Comparison of ENCODE assay signal across 24 cellular contexts in the genomic region with DNA sequence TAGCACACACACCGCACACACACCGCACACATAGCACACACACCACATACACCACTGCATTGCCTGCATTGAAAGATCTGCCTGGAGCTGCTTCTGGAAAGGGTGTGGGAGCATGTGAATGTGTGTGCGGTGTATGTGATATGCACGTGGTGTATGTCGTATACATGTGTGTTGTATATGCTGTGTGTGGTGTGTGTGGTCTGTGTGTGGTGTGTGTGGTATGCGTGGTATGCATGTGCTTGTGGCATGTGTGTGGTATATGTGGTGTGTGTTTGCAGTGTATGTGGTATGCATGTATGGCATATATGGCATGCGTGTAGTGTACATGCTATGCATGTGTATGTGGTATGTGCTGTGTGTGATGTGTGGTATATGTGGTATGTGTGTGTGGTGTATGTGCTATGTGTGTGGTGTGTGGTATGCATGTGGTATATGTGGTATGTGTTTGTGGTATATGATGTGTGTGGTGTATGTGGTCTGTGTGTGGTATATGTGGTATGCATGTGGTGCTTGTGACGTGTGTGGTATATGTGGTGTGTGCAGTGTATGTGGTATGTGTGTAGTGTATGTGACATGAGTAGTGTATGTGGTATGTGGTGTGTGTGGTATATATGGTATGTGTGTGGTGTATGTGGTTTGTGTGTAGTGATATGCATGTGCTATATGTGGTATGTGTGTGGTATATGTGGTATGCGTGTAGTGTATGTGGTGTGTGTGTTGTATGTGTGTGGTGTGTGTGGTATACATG.
DNase-seq lines count a peak whose midpoint lies in the region; ATAC-seq and TF ChIP-seq lines count a peak whose summit lies in the region.
"Had no signal": no experiment of that assay in that cellular context is flagged by ENCODE, and none has a peak within 500 bp of the region (broad histone marks: within the 10 kb centered on the region; RNA-seq: fewer than 3 reads in every experiment).

No MANE protein-coding gene starts in this region.

- H3K36me3 ChIP-seq in right atrium auricular region = no peaks in the 10 kb centered on the region
- H3K36me3 ChIP-seq in iPS DF 6.9 (ENCODE audit: control insufficient read depth, insufficient read depth, low read length) = no peaks in the 10 kb centered on the region
- H3K36me3 ChIP-seq: SJSA1 had no signal

- H3K27ac Mint-ChIP-seq in WTC11 (no peak overlapping the region), glutamatergic neuron (ENCODE audit: unreplicated experiment) (no peak overlapping the region)

- DNase-seq in right atrium auricular region (ENCODE audit: low spot score) = peak; percentile 38
- DNase-seq in left ventricle myocardium superior = no peak
- no peak for DNase-seq in WTC11 (ENCODE audit: low spot score)
- DNase-seq in iPS DF 6.9 (ENCODE audit: low read depth, low spot score) = no peak
- no peak for DNase-seq in glutamatergic neuron
- DNase-seq in NCI-H2227 treated with DMSO at 0.1 percent for 48 hours (lab: John Stamatoyannopoulos, UW) = no peak
- DNase-seq: 8988T; AML-193; C1 segment of cervical spinal cord; Calu3; CD8-positive, alpha-beta memory T cell; DMS153; GOT3; KG1; NCI-H1105 treated with DMSO at 0.1 percent for 48 hours; NCI-H1694; NCI-H2081 treated with DMSO at 0.1 percent for 48 hours; NCI-H2171 treated with DMSO at 0.1 percent for 48 hours; NCI-H446; NCI-H526 had no signal

- H3K9me3 ChIP-seq in right atrium auricular region (no peaks in the 10 kb centered on the region), iPS DF 6.9 (ENCODE audit: control insufficient read depth, insufficient read depth, low read length) (no peaks in the 10 kb centered on the region)
- H3K9me3 ChIP-seq: SJSA1 had no signal

- H3K4me1 Mint-ChIP-seq in WTC11 (peaks cover 21% of the 10 kb centered on the region), glutamatergic neuron (ENCODE audit: low read depth, unreplicated experiment) (peaks cover 3% of the 10 kb centered on the region)
- H3K4me1 Mint-ChIP-seq: CD8-positive, alpha-beta memory T cell had no signal

- TF ChIP-seq CTCF in right atrium auricular region (IDR thresholded peaks at IDR 0.05) = no peak
- no peak for TF ChIP-seq CTCF in WTC11 (IDR thresholded peaks at IDR 0.05)
- TF ChIP-seq CTCF in glutamatergic neuron (IDR thresholded peaks at IDR 0.05; ENCODE audit: partially characterized antibody, unreplicated experiment) = no peak

- H3K9me3 Mint-ChIP-seq in WTC11 (no peaks in the 10 kb centered on the region; the same call in 1 of the 2 replicates), glutamatergic neuron (ENCODE audit: unreplicated experiment) (peaks cover 3% of the 10 kb centered on the region)
- H3K9me3 Mint-ChIP-seq: CD8-positive, alpha-beta memory T cell had no signal

- H3K4me1 ChIP-seq in right atrium auricular region = no peaks in the 10 kb centered on the region
- no peaks in the 10 kb centered on the region for H3K4me1 ChIP-seq in iPS DF 6.9 (ENCODE audit: control insufficient read depth, insufficient read depth, low read length)
- H3K4me1 ChIP-seq: SJSA1 had no signal

- 100% methylated on average over 1 of the region's 9 CpGs for WGBS in iPS DF 6.9 (ENCODE audit: insufficient coverage, insufficient read length)

- intact Hi-C loops in left ventricle myocardium superior (cut with micrococcal nuclease) = no loop called here

- H3K36me3 Mint-ChIP-seq in WTC11 (peaks cover 5% of the 10 kb centered on the region), glutamatergic neuron (ENCODE audit: unreplicated experiment) (peaks cover 4% of the 10 kb centered on the region)
- H3K36me3 Mint-ChIP-seq: CD8-positive, alpha-beta memory T cell had no signal

- POLR2A ChIA-PET in WTC11 (lab: Charles Lee) = no interaction called here

- H3K4me3 Mint-ChIP-seq in WTC11 (no peak overlapping the region), glutamatergic neuron (ENCODE audit: unreplicated experiment) (no peak overlapping the region)
- H3K4me3 Mint-ChIP-seq: CD8-positive, alpha-beta memory T cell had no signal

- no peak overlapping the region for H3K27ac ChIP-seq in right atrium auricular region
- H3K27ac ChIP-seq in iPS DF 6.9 (ENCODE audit: low read length) = peak overlapping the region; percentile 6
- H3K27ac ChIP-seq in temporal lobe (ENCODE audit: low read depth, low read length) = peak overlapping the region; percentile 2
- H3K27ac ChIP-seq: SJSA1 had no signal

- H3K4me3 ChIP-seq in right atrium auricular region (no peak overlapping the region), iPS DF 6.9 (ENCODE audit: low read length) (no peak overlapping the region)
- H3K4me3 ChIP-seq: SJSA1 had no signal

- CTCF ChIA-PET in WTC11 (lab: Charles Lee) = no interaction called here

- H3K27me3 ChIP-seq in right atrium auricular region (no peaks in the 10 kb centered on the region), iPS DF 6.9 (ENCODE audit: control insufficient read depth, insufficient read depth, low read length) (no peaks in the 10 kb centered on the region)

- ATAC-seq in left ventricle myocardium superior (no peak), WTC11 (no peak), SK-N-SH treated with all-trans-retinoic acid at 6 μM for 48 hours (no peak)
- ATAC-seq: Right ventricle myocardium inferior had no signal

- H3K27me3 Mint-ChIP-seq in WTC11 (ENCODE audit: low read depth) (no peaks in the 10 kb centered on the region), glutamatergic neuron (ENCODE audit: unreplicated experiment) (peaks cover 5% of the 10 kb centered on the region)

TF ChIP-seq in WTC11, 78 proteins besides CTCF, POLR2A, EP300 and RAD21 (continues in another document):
- TF ChIP-seq, protein P1, sequence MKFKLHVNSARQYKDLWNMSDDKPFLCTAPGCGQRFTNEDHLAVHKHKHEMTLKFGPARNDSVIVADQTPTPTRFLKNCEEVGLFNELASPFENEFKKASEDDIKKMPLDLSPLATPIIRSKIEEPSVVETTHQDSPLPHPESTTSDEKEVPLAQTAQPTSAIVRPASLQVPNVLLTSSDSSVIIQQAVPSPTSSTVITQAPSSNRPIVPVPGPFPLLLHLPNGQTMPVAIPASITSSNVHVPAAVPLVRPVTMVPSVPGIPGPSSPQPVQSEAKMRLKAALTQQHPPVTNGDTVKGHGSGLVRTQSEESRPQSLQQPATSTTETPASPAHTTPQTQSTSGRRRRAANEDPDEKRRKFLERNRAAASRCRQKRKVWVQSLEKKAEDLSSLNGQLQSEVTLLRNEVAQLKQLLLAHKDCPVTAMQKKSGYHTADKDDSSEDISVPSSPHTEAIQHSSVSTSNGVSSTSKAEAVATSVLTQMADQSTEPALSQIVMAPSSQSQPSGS (CRISPR knock-in tag; IDR thresholded peaks at IDR 0.05; ENCODE audit: borderline replicate concordance, low read depth) = no peak
- TF ChIP-seq CREB1 (CRISPR knock-in tag; IDR thresholded peaks at IDR 0.05) (0 out of 2 replicates have a peak, but pooled peaks have one; percentile 32), ZNF138 (CRISPR knock-in tag; conservative IDR thresholded peaks at IDR 0.05) (no peak), ZNF121 (CRISPR knock-in tag; IDR thresholded peaks at IDR 0.05) (no peak), GRHL2 (CRISPR knock-in tag; IDR thresholded peaks at IDR 0.05; ENCODE audit: insufficient replicate concordance, severe bottlenecking) (no peak)

TF ChIP-seq in SK-N-SH treated with all-trans-retinoic acid at 6 μM for 48 hours, 23 proteins besides CTCF, POLR2A, EP300 and RAD21:
- TF ChIP-seq, protein P2, sequence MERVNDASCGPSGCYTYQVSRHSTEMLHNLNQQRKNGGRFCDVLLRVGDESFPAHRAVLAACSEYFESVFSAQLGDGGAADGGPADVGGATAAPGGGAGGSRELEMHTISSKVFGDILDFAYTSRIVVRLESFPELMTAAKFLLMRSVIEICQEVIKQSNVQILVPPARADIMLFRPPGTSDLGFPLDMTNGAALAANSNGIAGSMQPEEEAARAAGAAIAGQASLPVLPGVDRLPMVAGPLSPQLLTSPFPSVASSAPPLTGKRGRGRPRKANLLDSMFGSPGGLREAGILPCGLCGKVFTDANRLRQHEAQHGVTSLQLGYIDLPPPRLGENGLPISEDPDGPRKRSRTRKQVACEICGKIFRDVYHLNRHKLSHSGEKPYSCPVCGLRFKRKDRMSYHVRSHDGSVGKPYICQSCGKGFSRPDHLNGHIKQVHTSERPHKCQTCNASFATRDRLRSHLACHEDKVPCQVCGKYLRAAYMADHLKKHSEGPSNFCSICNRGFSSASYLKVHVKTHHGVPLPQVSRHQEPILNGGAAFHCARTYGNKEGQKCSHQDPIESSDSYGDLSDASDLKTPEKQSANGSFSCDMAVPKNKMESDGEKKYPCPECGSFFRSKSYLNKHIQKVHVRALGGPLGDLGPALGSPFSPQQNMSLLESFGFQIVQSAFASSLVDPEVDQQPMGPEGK (CRISPR knock-in tag; IDR thresholded peaks at IDR 0.05; ENCODE audit: borderline replicate concordance) = no peak
- TF ChIP-seq ZNF565 (CRISPR knock-in tag; conservative IDR thresholded peaks at IDR 0.05; ENCODE audit: low read depth) (no peak), TOX (CRISPR knock-in tag; IDR thresholded peaks at IDR 0.05; ENCODE audit: borderline replicate concordance) (no peak), OSR1 (CRISPR knock-in tag; IDR thresholded peaks at IDR 0.05) (no peak), ZFP3 (CRISPR knock-in tag; IDR thresholded peaks at IDR 0.05) (no peak), ZNF8 (CRISPR knock-in tag; IDR thresholded peaks at IDR 0.05) (no peak), RARB (CRISPR knock-in tag; IDR thresholded peaks at IDR 0.05) (no peak), GLIS3 (CRISPR knock-in tag; IDR thresholded peaks at IDR 0.05) (no peak)
- TF ChIP-seq, protein P3, sequence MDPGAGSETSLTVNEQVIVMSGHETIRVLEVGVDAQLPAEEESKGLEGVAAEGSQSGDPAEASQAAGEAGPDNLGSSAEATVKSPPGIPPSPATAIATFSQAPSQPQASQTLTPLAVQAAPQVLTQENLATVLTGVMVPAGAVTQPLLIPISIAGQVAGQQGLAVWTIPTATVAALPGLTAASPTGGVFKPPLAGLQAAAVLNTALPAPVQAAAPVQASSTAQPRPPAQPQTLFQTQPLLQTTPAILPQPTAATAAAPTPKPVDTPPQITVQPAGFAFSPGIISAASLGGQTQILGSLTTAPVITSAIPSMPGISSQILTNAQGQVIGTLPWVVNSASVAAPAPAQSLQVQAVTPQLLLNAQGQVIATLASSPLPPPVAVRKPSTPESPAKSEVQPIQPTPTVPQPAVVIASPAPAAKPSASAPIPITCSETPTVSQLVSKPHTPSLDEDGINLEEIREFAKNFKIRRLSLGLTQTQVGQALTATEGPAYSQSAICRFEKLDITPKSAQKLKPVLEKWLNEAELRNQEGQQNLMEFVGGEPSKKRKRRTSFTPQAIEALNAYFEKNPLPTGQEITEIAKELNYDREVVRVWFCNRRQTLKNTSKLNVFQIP (CRISPR knock-in tag; IDR thresholded peaks at IDR 0.05; ENCODE audit: borderline replicate concordance, low read depth) = no peak

Comparison
In these comparisons a context has a peak if more than half of its experiments do, and no peak if none do; other contexts are left out.
1. H3K27ac ChIP-seq: peak in iPS DF 6.9 (single experiment) and temporal lobe (single experiment); none in right atrium auricular region (0 of 2).